22 cellular contexts compared by ENCODE assay signal in genomic region chr2:37441055-37441454, GRCh38.
"Had no signal": no experiment of that assay in that cellular context is flagged by ENCODE, and none has a peak within 500 bp of the region (broad histone marks: within the 10 kb centered on the region; RNA-seq: fewer than 3 reads in every experiment).

No MANE protein-coding gene starts in this region.

- ATAC-seq: gastroesophageal sphincter, left cardiac atrium, pancreas, psoas muscle, right cardiac atrium had no signal

- H3K4me3 ChIP-seq: esophagus squamous epithelium, gastroesophageal sphincter, pancreas, psoas muscle, thyroid gland had no signal

- DNase-seq: activated B cell treated with CpG ODN at 0.5 μM for 24 hours; activated CD4-positive, alpha-beta memory T cell treated with anti-CD3 and anti-CD28 coated beads for 36 hours; activated CD4-positive, alpha-beta T cell treated with anti-CD3 and anti-CD28 coated beads for 4 hours; activated effector memory CD4-positive, alpha-beta T cell treated with Interleukin-2 at 50 U/mL for 16 hours; activated naive CD4-positive, alpha-beta T cell treated with anti-CD3 and anti-CD28 coated beads, Interleukin-2, amount 10 ng/mL, durations not matched to agents 7 days and 5 days; activated T-cell treated with anti-CD3 and anti-CD28 coated beads, Interleukin-2, amount 50 U/mL, for 48 hours; aorta; effector memory CD4-positive, alpha-beta T cell; esophagus squamous epithelium; head of caudate nucleus; hypothalamus; left cardiac atrium; pancreas; psoas muscle; right cardiac atrium; stimulated activated CD4-positive, alpha-beta T cell treated with anti-CD3 and anti-CD28 coated beads, Interleukin-4, amount 100 ng/mL, for 24 hours; substantia nigra; T-helper 1 cell; T-helper 9 cell; thyroid gland had no signal

- FAIRE-seq: colon had no signal
